In genomic region chr19:40597329-40597838, GRCh38 we compare ENCODE assay signal across 8 cellular contexts. TPM values are rescaled to one million over a fixed set of nuclear protein-coding genes. Genes with fewer than 3 reads are reported as not detected.
DNase-seq lines count a peak whose midpoint lies in the region; ATAC-seq and TF ChIP-seq lines count a peak whose summit lies in the region.

No MANE protein-coding gene starts in this region.

- peak overlapping the region; percentile 23 for H3K4me3 Mint-ChIP-seq in MCF 10A (ENCODE audit: unreplicated experiment)
- peak overlapping the region; percentile 7 for H3K4me3 Mint-ChIP-seq in natural killer cell treated with Interleukin-12 subunit alpha and Interleukin-12 subunit beta and Interleukin-15 and Interleukin-18, amount 100 ng/mL, for 72 hours

- no TSS peak for BruUV-seq in MCF 10A (replicated peaks; lab: Mats Ljungman, UMichigan)

- CTCF ChIA-PET in MCF 10A (lab: Yijun Ruan, JAX) = interaction anchor here (0.6 to 0.7 kb wide), 2 partner anchors 61 to 130 kb away, joined by 3 to 4 read pairs; no protein-coding TSS in a partner anchor

- no peaks in the 10 kb centered on the region for H3K36me3 Mint-ChIP-seq in MCF 10A (ENCODE audit: insufficient read depth, unreplicated experiment)
- no peaks in the 10 kb centered on the region for H3K36me3 Mint-ChIP-seq in natural killer cell treated with Interleukin-12 subunit alpha and Interleukin-12 subunit beta and Interleukin-15 and Interleukin-18, amount 100 ng/mL, for 72 hours

- intact Hi-C loops in MCF 10A (cut with micrococcal nuclease) = no loop called here

- DNase-seq in AG09309 (ENCODE audit: low read depth) = no peak
- no peak for DNase-seq in HFF-Myc (ENCODE audit: extremely low read depth, low read depth)
- no peak for DNase-seq in MCF 10A (ENCODE audit: unreplicated experiment)
- no peak for DNase-seq in natural killer cell treated with Interleukin-12 subunit alpha and Interleukin-12 subunit beta and Interleukin-15 and Interleukin-18, amount 100 ng/mL, for 72 hours (ENCODE audit: low spot score)
- DNase-seq in ACHN = no peak
- DNase-seq in SKM-1 (lab: John Stamatoyannopoulos, UW; ENCODE audit: unreplicated experiment) = no peak
- DNase-seq in NCI-H146 treated with DMSO at 0.1 percent for 48 hours (lab: John Stamatoyannopoulos, UW; ENCODE audit: unreplicated experiment) = no peak
- no peak for DNase-seq in DMS114 treated with DMSO at 0.1 percent for 48 hours (lab: John Stamatoyannopoulos, UW; ENCODE audit: unreplicated experiment)

- peaks cover 37% of the 10 kb centered on the region for H3K4me1 Mint-ChIP-seq in MCF 10A (ENCODE audit: insufficient read depth, unreplicated experiment)
- peaks cover 29 to 31% of the 10 kb centered on the region in 2 donors for H3K4me1 Mint-ChIP-seq in natural killer cell treated with Interleukin-12 subunit alpha and Interleukin-12 subunit beta and Interleukin-15 and Interleukin-18, amount 100 ng/mL, for 72 hours (ENCODE audit: low read depth in 2 of 2)

- TF ChIP-seq CTCF in AG09309 (IDR thresholded peaks at IDR 0.05; ENCODE audit: control insufficient read depth, insufficient read depth, low read depth, low read length, missing control alignments) (no peak), HFF-Myc (IDR thresholded peaks at IDR 0.05; ENCODE audit: low read depth, low read length, missing control alignments) (no peak), MCF 10A (IDR thresholded peaks at IDR 0.05; ENCODE audit: unreplicated experiment) (no peak)

- H3K27ac Mint-ChIP-seq in MCF 10A (ENCODE audit: low read depth, unreplicated experiment) = no peak overlapping the region
- H3K27ac Mint-ChIP-seq in natural killer cell treated with Interleukin-12 subunit alpha and Interleukin-12 subunit beta and Interleukin-15 and Interleukin-18, amount 100 ng/mL, for 72 hours = no peak overlapping the region

- in situ Hi-C loops in ACHN (cut with HindIII; ENCODE audit: low pct_ligation_motif_present, low pct_unique_long_range_greater_than_20kb, low sequenced_read_pairs) = no loop called here

- peak overlapping the region; percentile 21 for H3K4me3 ChIP-seq in AG09309 (ENCODE audit: control insufficient read depth, low read depth, low read length)
- H3K4me3 ChIP-seq in HFF-Myc (replicated peaks; ENCODE audit: low read depth, low read length) = peak overlapping the region; percentile 55

- ATAC-seq in natural killer cell treated with Interleukin-12 subunit alpha and Interleukin-12 subunit beta and Interleukin-15 and Interleukin-18, amount 100 ng/mL, for 72 hours = no peak

- POLR2A ChIA-PET in MCF 10A (lab: Yijun Ruan, JAX) = no interaction called here

- H3K9me3 Mint-ChIP-seq in MCF 10A (ENCODE audit: unreplicated experiment) = no peaks in the 10 kb centered on the region
- H3K9me3 Mint-ChIP-seq in natural killer cell treated with Interleukin-12 subunit alpha and Interleukin-12 subunit beta and Interleukin-15 and Interleukin-18, amount 100 ng/mL, for 72 hours = no peaks in the 10 kb centered on the region

- no peaks in the 10 kb centered on the region for H3K27me3 Mint-ChIP-seq in MCF 10A (ENCODE audit: insufficient read depth, unreplicated experiment)
- H3K27me3 Mint-ChIP-seq in natural killer cell treated with Interleukin-12 subunit alpha and Interleukin-12 subunit beta and Interleukin-15 and Interleukin-18, amount 100 ng/mL, for 72 hours = peaks cover 22 to 32% of the 10 kb centered on the region in 2 donors

RNA-seq across cellular contexts. Expression of gene LTBP4, which starts 3.8 kb away (rescaled TPM):
- total RNA-seq in MCF 10A (2022) = 76.4 and 103 TPM in 2 replicates
- 10 to 100 TPM; 28.1 to 59.0 TPM for total RNA-seq in natural killer cell treated with Interleukin-12 subunit alpha and Interleukin-12 subunit beta and Interleukin-15 and Interleukin-18, amount 100 ng/mL, for 72 hours

RNA-seq across cellular contexts. Expression of gene SHKBP1, which starts 20.7 kb away (rescaled TPM):
- total RNA-seq in MCF 10A (2022) = 41.5 and 44.0 TPM in 2 replicates
- 100 to 1,000 TPM; 131 to 149 TPM for total RNA-seq in natural killer cell treated with Interleukin-12 subunit alpha and Interleukin-12 subunit beta and Interleukin-15 and Interleukin-18, amount 100 ng/mL, for 72 hours
